12 cellular contexts compared by ENCODE assay signal in genomic region chr4:176778063-176778462, GRCh38. TPM values are rescaled to one million over a fixed set of nuclear protein-coding genes. Genes with fewer than 3 reads are reported as not detected.
DNase-seq lines count a peak whose midpoint lies in the region; ATAC-seq and TF ChIP-seq lines count a peak whose summit lies in the region.
"Had no signal": no experiment of that assay in that cellular context is flagged by ENCODE, and none has a peak within 500 bp of the region (broad histone marks: within the 10 kb centered on the region; RNA-seq: fewer than 3 reads in every experiment).

No MANE protein-coding gene starts in this region.

- WGBS in lower leg skin, 2 donors, result 26 to 28% methylated on average over 2 of the region's 2 CpGs

- POLR2A ChIA-PET in PC-3 (lab: Charles Lee; ENCODE audit: unreplicated experiment), result interaction anchor here (0.6 kb wide), 1 partner anchor 11 kb away, joined by 3 read pairs; no protein-coding TSS in a partner anchor
- POLR2A ChIA-PET in WTC11 (lab: Charles Lee), result no interaction called here

- H3K4me3 ChIP-seq in AG10803 (ENCODE audit: low read length), result 0 out of 2 replicates have a peak overlapping the region, but pooled peaks have one; percentile 1
- peak overlapping the region; percentile 46; the same call in 1 of the 2 replicates for H3K4me3 ChIP-seq in PC-3 (ENCODE audit: low read length)
- H3K4me3 ChIP-seq in lower leg skin (ENCODE audit: low read depth, poor library complexity, severe bottlenecking), result no peak overlapping the region
- H3K4me3 ChIP-seq: esophagus muscularis mucosa, thoracic aorta had no signal

- no peak for TF ChIP-seq POLR2A in lower leg skin (IDR thresholded peaks at IDR 0.05)

- intact Hi-C loops in PC-3 (cut with micrococcal nuclease), result loop anchor here (5.0 kb wide), 1 partner anchor 41 kb away; no protein-coding TSS in a partner anchor
- intact Hi-C loops in lower leg skin (cut with DNase I; ENCODE audit: low total_unique reads), result no loop called here

- H4K20me1 ChIP-seq in PC-3 (ENCODE audit: low read length), result peaks cover 42% of the 10 kb centered on the region

- CTCF ChIA-PET in PC-3 (lab: Charles Lee) (no interaction called here), WTC11 (lab: Charles Lee) (no interaction called here)

- no peak for TF ChIP-seq CTCF in AG10803 (conservative IDR thresholded peaks at IDR 0.05; ENCODE audit: low read length)
- no peak for TF ChIP-seq CTCF in PC-3 (conservative IDR thresholded peaks at IDR 0.05; ENCODE audit: low read depth, low read length)
- no peak for TF ChIP-seq CTCF in chondrocyte (IDR thresholded peaks at IDR 0.05)
- no peak for TF ChIP-seq CTCF in WTC11 (IDR thresholded peaks at IDR 0.05)
- TF ChIP-seq CTCF in lower leg skin (IDR thresholded peaks at IDR 0.05), result no peak

- H3K9ac ChIP-seq in PC-3 (ENCODE audit: low read length), result no peak overlapping the region

- H3K27me3 Mint-ChIP-seq in chondrocyte (ENCODE audit: low read depth), result no peaks in the 10 kb centered on the region
- no peaks in the 10 kb centered on the region for H3K27me3 Mint-ChIP-seq in WTC11 (ENCODE audit: low read depth)
- H3K27me3 Mint-ChIP-seq: activated B cell treated with CpG ODN at 0.5 μM for 24 hours had no signal

- H3K79me2 ChIP-seq in PC-3 (ENCODE audit: low read length), result peaks cover 100% of the 10 kb centered on the region

- peaks cover 79% of the 10 kb centered on the region for H3K4me1 ChIP-seq in PC-3 (ENCODE audit: insufficient read depth, low read length)

- no peaks in the 10 kb centered on the region for H3K9me3 ChIP-seq in PC-3 (ENCODE audit: low read length)
- H3K9me3 ChIP-seq: esophagus muscularis mucosa, thoracic aorta had no signal

- H3K27ac ChIP-seq in PC-3 (ENCODE audit: low read length), result peak overlapping the region; percentile 79
- H3K27ac ChIP-seq: esophagus muscularis mucosa, thoracic aorta had no signal

- DNase-seq in AG10803 (ENCODE audit: low read depth), result peak; percentile 93
- DNase-seq in PC-3, result peak; percentile 32
- DNase-seq in chondrocyte (ENCODE audit: low spot score), result no peak
- DNase-seq in lung microvascular endothelial cell (ENCODE audit: low read depth in 2 of 2), result peak; percentile 29 to 81
- DNase-seq in OCI-M2 (lab: John Stamatoyannopoulos, UW; ENCODE audit: unreplicated experiment), result no peak
- no peak for DNase-seq in WTC11 (ENCODE audit: low spot score)
- no peak for DNase-seq in cortex of kidney (lab: John Stamatoyannopoulos, UW)
- DNase-seq in lower leg skin (ENCODE audit: low spot score in 2 of 2), result no peak
- DNase-seq: activated B cell treated with CpG ODN at 0.5 μM for 24 hours; activated naive CD4-positive, alpha-beta T cell treated with anti-CD3 and anti-CD28 coated beads for 36 hours had no signal

- H3F3A ChIP-seq in PC-3 (ENCODE audit: low read length, unreplicated experiment), result no peaks in the 10 kb centered on the region

- H3K4me3 Mint-ChIP-seq in chondrocyte (ENCODE audit: unreplicated experiment), result no peak overlapping the region
- H3K4me3 Mint-ChIP-seq in WTC11, result no peak overlapping the region
- H3K4me3 Mint-ChIP-seq: activated B cell treated with CpG ODN at 0.5 μM for 24 hours; activated naive CD4-positive, alpha-beta T cell treated with anti-CD3 and anti-CD28 coated beads for 36 hours had no signal

- no peaks in the 10 kb centered on the region for H3K27me3 ChIP-seq in PC-3 (ENCODE audit: low read length)
- H3K27me3 ChIP-seq: esophagus muscularis mucosa had no signal

- H3K4me2 ChIP-seq in PC-3 (ENCODE audit: low read length), result peak overlapping the region; percentile 80

- H3K27ac Mint-ChIP-seq in chondrocyte (ENCODE audit: unreplicated experiment) (peak overlapping the region; percentile 18), WTC11 (no peak overlapping the region)
- H3K27ac Mint-ChIP-seq: activated B cell treated with CpG ODN at 0.5 μM for 24 hours; activated naive CD4-positive, alpha-beta T cell treated with anti-CD3 and anti-CD28 coated beads for 36 hours had no signal

- H3K9me3 Mint-ChIP-seq in chondrocyte (ENCODE audit: low read depth) (no peaks in the 10 kb centered on the region), WTC11 (no peaks in the 10 kb centered on the region)
- H3K9me3 Mint-ChIP-seq: activated B cell treated with CpG ODN at 0.5 μM for 24 hours; activated naive CD4-positive, alpha-beta T cell treated with anti-CD3 and anti-CD28 coated beads for 36 hours had no signal

- no TSS peak for BruUV-seq in PC-3 (replicated peaks; lab: Mats Ljungman, UMichigan)

- no peaks in the 10 kb centered on the region for H3K9me2 ChIP-seq in PC-3 (replicated peaks; ENCODE audit: low read length)

- no peak overlapping the region for H2AFZ ChIP-seq in PC-3 (ENCODE audit: low read length)

- H3K36me3 Mint-ChIP-seq in chondrocyte (ENCODE audit: low read depth) (no peaks in the 10 kb centered on the region), WTC11 (no peaks in the 10 kb centered on the region)

- peaks cover under 1% of the 10 kb centered on the region; the same call in 1 of the 2 replicates for H3K36me3 ChIP-seq in PC-3 (ENCODE audit: low read depth, low read length)
- H3K36me3 ChIP-seq: esophagus muscularis mucosa, thoracic aorta had no signal

- peaks cover 55% of the 10 kb centered on the region for H3K4me1 Mint-ChIP-seq in chondrocyte (ENCODE audit: low read depth)
- peaks cover 6% of the 10 kb centered on the region for H3K4me1 Mint-ChIP-seq in WTC11
- H3K4me1 Mint-ChIP-seq: activated B cell treated with CpG ODN at 0.5 μM for 24 hours had no signal

- ATAC-seq in PC-3 (no peak), WTC11 (no peak)

TF ChIP-seq in WTC11, 78 proteins besides CTCF, POLR2A, EP300 and RAD21 (continues in another document):
- TF ChIP-seq PRDM15 (CRISPR knock-in tag; IDR thresholded peaks at IDR 0.05) (no peak), FOXK1 (CRISPR knock-in tag; IDR thresholded peaks at IDR 0.05) (no peak), CBFB (CRISPR knock-in tag; IDR thresholded peaks at IDR 0.05; ENCODE audit: low read depth) (no peak), ZNF281 (CRISPR knock-in tag; IDR thresholded peaks at IDR 0.05) (no peak), HMGXB4 (CRISPR knock-in tag; IDR thresholded peaks at IDR 0.05) (no peak), CREM (CRISPR knock-in tag; IDR thresholded peaks at IDR 0.05) (no peak)

RNA-seq across cellular contexts. Expression of gene VEGFC, which starts 14.7 kb away (rescaled TPM):
- total RNA-seq in PC-3 (2014; rRNA removed), result 36.6 and 43.4 TPM in 2 replicates
- 11.1 to 25.2 TPM (median 13.5 TPM) in 3 replicates for total RNA-seq in chondrocyte
- total RNA-seq in lung microvascular endothelial cell, result 0.60 and 2.4 TPM in 2 replicates
- 0.61 to 1.1 TPM (median 0.71 TPM) in 3 replicates for total RNA-seq in WTC11 (2021)
- total RNA-seq in lower leg skin, result 1 to 10 TPM; 1.4 to 6.1 (median 3.2) TPM
- total RNA-seq: activated B cell treated with CpG ODN at 0.5 μM for 24 hours; activated naive CD4-positive, alpha-beta T cell treated with anti-CD3 and anti-CD28 coated beads for 36 hours had no signal

Comparison
In these comparisons a context has a peak if more than half of its experiments do, and no peak if none do; other contexts are left out.
1. DNase-seq: peak in AG10803 (single experiment), PC-3 (single experiment) and lung microvascular endothelial cell (2 of 2); none in chondrocyte (single experiment), OCI-M2 (single experiment), WTC11 (single experiment), cortex of kidney (single experiment) and lower leg skin (0 of 2).